Comparison of ENCODE assay signal across 1 cellular context in genomic region chr17:57832711-57833596, GRCh38.
TF ChIP-seq lines count a peak whose summit lies in the region.

No MANE protein-coding gene starts in this region.

TF ChIP-seq in K562, 482 proteins besides CTCF, POLR2A, EP300 and RAD21 (continued from another document and continues in another):
- TF ChIP-seq FOXA3 (CRISPR knock-in tag; conservative IDR thresholded peaks at IDR 0.05 in 1 of 2, IDR thresholded peaks at IDR 0.05 in 1 of 2): 0 out of 4 replicates have a peak, but pooled peaks of 1 of the 2 experiments have one; percentile 29
- TF ChIP-seq RHOXF2B (CRISPR knock-in tag; conservative IDR thresholded peaks at IDR 0.05): no peak
- no peak for TF ChIP-seq CHCHD3 (CRISPR knock-in tag; IDR thresholded peaks at IDR 0.05)
- no peak for TF ChIP-seq ZNF280A (IDR thresholded peaks at IDR 0.05; ENCODE audit: low read depth, partially characterized antibody)
- no peak for TF ChIP-seq SMARCA4 (IDR thresholded peaks at IDR 0.05)
- no peak for TF ChIP-seq NFXL1 (CRISPR knock-in tag; IDR thresholded peaks at IDR 0.05)
- no peak for TF ChIP-seq FOXK2 (conservative IDR thresholded peaks at IDR 0.05 in 1 of 2, IDR thresholded peaks at IDR 0.05 in 1 of 2; ENCODE audit: low read depth in 2 of 2)
- no peak for TF ChIP-seq FUS (optimal IDR thresholded peaks at IDR 0.05; ENCODE audit: low read depth, low read length)
- no peak for TF ChIP-seq MBD1 (CRISPR knock-in tag; IDR thresholded peaks at IDR 0.05)
- TF ChIP-seq CSDE1 (IDR thresholded peaks at IDR 0.05): no peak
- peak; percentile 10 for TF ChIP-seq CTCFL (IDR thresholded peaks at IDR 0.05; ENCODE audit: borderline replicate concordance, insufficient read depth, low read depth, low read length, poor library complexity, severe bottlenecking)
- no peak for TF ChIP-seq CTBP1 (IDR thresholded peaks at IDR 0.05; ENCODE audit: borderline replicate concordance)
- TF ChIP-seq MNT (conservative IDR thresholded peaks at IDR 0.05): no peak
- TF ChIP-seq HMGN3 (IDR thresholded peaks at IDR 0.05; ENCODE audit: borderline replicate concordance, extremely low read depth, insufficient read length, low read depth, low read length): no peak
- no peak for TF ChIP-seq CGGBP1 (CRISPR knock-in tag; IDR thresholded peaks at IDR 0.05)
- no peak for TF ChIP-seq JUNB (CRISPR knock-in tag; conservative IDR thresholded peaks at IDR 0.05)
- no peak for TF ChIP-seq HNRNPH1 (optimal IDR thresholded peaks at IDR 0.05; ENCODE audit: low read depth, low read length)
- peak; percentile 35; the same call in 1 of the 2 replicates for TF ChIP-seq KLF16 (IDR thresholded peaks at IDR 0.05)
- TF ChIP-seq ZBTB1 (CRISPR knock-in tag; IDR thresholded peaks at IDR 0.05; ENCODE audit: borderline replicate concordance, low read depth): no peak
- no peak for TF ChIP-seq ZNF311 (CRISPR knock-in tag; IDR thresholded peaks at IDR 0.05)
- TF ChIP-seq GABPB2 (CRISPR knock-in tag; conservative IDR thresholded peaks at IDR 0.05): no peak
- TF ChIP-seq CREBBP (IDR thresholded peaks at IDR 0.05; ENCODE audit: low read depth, low read length): no peak
- no peak for TF ChIP-seq SMAD4 (CRISPR knock-in tag; conservative IDR thresholded peaks at IDR 0.05)
- no peak for TF ChIP-seq CHD4 (IDR thresholded peaks at IDR 0.05; ENCODE audit: insufficient read depth, insufficient replicate concordance, low read depth, low read length, poor library complexity, severe bottlenecking)
- no peak for TF ChIP-seq ZBED1 (IDR thresholded peaks at IDR 0.05)
- TF ChIP-seq ZNF766 (CRISPR knock-in tag; conservative IDR thresholded peaks at IDR 0.05): no peak
- no peak for TF ChIP-seq SAP30 (IDR thresholded peaks at IDR 0.05; ENCODE audit: borderline replicate concordance, insufficient read depth, low read depth, low read length, poor library complexity, severe bottlenecking)
- TF ChIP-seq CUX1 (CRISPR knock-in tag; IDR thresholded peaks at IDR 0.05): no peak
- 0 out of 2 replicates have a peak, but pooled peaks have one; percentile 25 for TF ChIP-seq CBFB (CRISPR knock-in tag; IDR thresholded peaks at IDR 0.05)
- TF ChIP-seq CBX8 (IDR thresholded peaks at IDR 0.05; ENCODE audit: borderline replicate concordance, extremely low read depth, low read depth, low read length, poor library complexity, severe bottlenecking): no peak
- TF ChIP-seq CREB3 (tag; conservative IDR thresholded peaks at IDR 0.05; ENCODE audit: low read depth): no peak
- TF ChIP-seq CC2D1A (IDR thresholded peaks at IDR 0.05): peak; percentile 35; the same call in 1 of the 2 replicates
- peak; percentile 52; the same call in 1 of the 2 replicates for TF ChIP-seq SMC3 (conservative IDR thresholded peaks at IDR 0.05; ENCODE audit: insufficient read depth, low read depth, low read length)
- no peak for TF ChIP-seq ZNF583 (CRISPR knock-in tag; IDR thresholded peaks at IDR 0.05)
- TF ChIP-seq ZKSCAN3 (CRISPR knock-in tag; IDR thresholded peaks at IDR 0.05): no peak
- TF ChIP-seq ELF4 (CRISPR knock-in tag; IDR thresholded peaks at IDR 0.05): no peak
- no peak for TF ChIP-seq SP2 (IDR thresholded peaks at IDR 0.05; ENCODE audit: extremely low read depth, low read depth, low read length, poor library complexity, severe bottlenecking)
- 0 out of 2 replicates have a peak, but pooled peaks have one; percentile 23 for TF ChIP-seq GATAD2B (IDR thresholded peaks at IDR 0.05; ENCODE audit: borderline replicate concordance)
- TF ChIP-seq SRSF3 (IDR thresholded peaks at IDR 0.05; ENCODE audit: insufficient read depth, low read length): no peak
- TF ChIP-seq PHB2 (IDR thresholded peaks at IDR 0.05; ENCODE audit: low read depth): no peak
- TF ChIP-seq ZNF408 (CRISPR knock-in tag; IDR thresholded peaks at IDR 0.05; ENCODE audit: low read depth): no peak
- no peak for TF ChIP-seq ZNF165 (CRISPR knock-in tag; IDR thresholded peaks at IDR 0.05; ENCODE audit: borderline replicate concordance)
- TF ChIP-seq SREBF2 (CRISPR knock-in tag; IDR thresholded peaks at IDR 0.05): no peak
- no peak for TF ChIP-seq ZFP30 (CRISPR knock-in tag; IDR thresholded peaks at IDR 0.05; ENCODE audit: borderline replicate concordance)
- no peak for TF ChIP-seq ZBTB9 (CRISPR knock-in tag; IDR thresholded peaks at IDR 0.05)
- no peak for TF ChIP-seq ZNF551 (CRISPR knock-in tag; IDR thresholded peaks at IDR 0.05)
- no peak for TF ChIP-seq NELFE (IDR thresholded peaks at IDR 0.05; ENCODE audit: insufficient read depth, insufficient read length)
- TF ChIP-seq RCOR1 (IDR thresholded peaks at IDR 0.05; ENCODE audit: borderline replicate concordance in 1 of 2, low read depth in 2 of 2, low read length in 2 of 2): 0 out of 4 replicates have a peak, but pooled peaks of 1 of the 2 experiments have one; percentile 8
- TF ChIP-seq ZNF395 (CRISPR knock-in tag; IDR thresholded peaks at IDR 0.05): no peak
- peak; percentile 73 for TF ChIP-seq ESRRA (IDR thresholded peaks at IDR 0.05; ENCODE audit: borderline replicate concordance, low read depth)
- TF ChIP-seq ZNF445 (CRISPR knock-in tag; IDR thresholded peaks at IDR 0.05; ENCODE audit: low read depth): no peak
- no peak for TF ChIP-seq ZNF41 (CRISPR knock-in tag; conservative IDR thresholded peaks at IDR 0.05)
- TF ChIP-seq STAG1 (CRISPR knock-in tag; IDR thresholded peaks at IDR 0.05; ENCODE audit: borderline replicate concordance): peak; percentile 12; the same call in 1 of the 2 replicates
